In the genomic region with DNA sequence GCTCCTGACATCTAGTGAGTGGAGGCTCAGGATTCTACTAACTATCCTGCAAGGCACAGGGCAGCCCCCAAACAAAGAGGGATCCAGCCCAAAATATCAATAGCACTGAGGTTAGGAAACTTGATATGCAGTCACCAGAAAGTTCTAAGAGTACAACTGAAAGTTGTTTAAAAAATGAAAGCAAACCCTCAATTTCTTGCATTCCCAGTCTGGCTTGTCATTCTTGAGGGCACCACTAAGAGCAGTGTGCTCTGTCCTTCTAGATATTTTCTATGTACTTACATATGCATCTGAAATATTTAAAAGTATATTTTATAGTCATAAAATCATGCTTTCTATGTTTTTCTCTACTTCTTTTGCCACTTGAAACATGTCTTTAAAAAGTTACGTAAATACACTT, we compare ENCODE assay signal across 1 cellular context.
TF ChIP-seq lines count a peak whose summit lies in the region.

No MANE protein-coding gene starts in this region.

TF ChIP-seq in H1, 55 proteins besides CTCF, POLR2A, EP300 and RAD21:
- TF ChIP-seq SP1 (IDR thresholded peaks at IDR 0.05; ENCODE audit: low read depth, low read length) (no peak), SIX5 (IDR thresholded peaks at IDR 0.05; ENCODE audit: low read depth, low read length) (no peak), CBX8 (IDR thresholded peaks at IDR 0.05; ENCODE audit: borderline replicate concordance, low read depth, low read length) (no peak), KDM5A (IDR thresholded peaks at IDR 0.05; ENCODE audit: low read length) (no peak), KDM4A (IDR thresholded peaks at IDR 0.05; ENCODE audit: low read depth, low read length, severe bottlenecking) (no peak), SIN3A (conservative IDR thresholded peaks at IDR 0.05 in 1 of 2, IDR thresholded peaks at IDR 0.05 in 1 of 2; ENCODE audit: low read depth in 1 of 2, low read length in 2 of 2) (no peak), YY1 (IDR thresholded peaks at IDR 0.05; ENCODE audit: low read depth, low read length) (no peak), BACH1 (IDR thresholded peaks at IDR 0.05; ENCODE audit: low read length) (no peak), CEBPB (IDR thresholded peaks at IDR 0.05; ENCODE audit: low read depth, low read length) (no peak), CTBP2 (IDR thresholded peaks at IDR 0.05; ENCODE audit: borderline replicate concordance, insufficient read depth, insufficient read length, low read length) (no peak)
- TF ChIP-seq, protein P1, sequence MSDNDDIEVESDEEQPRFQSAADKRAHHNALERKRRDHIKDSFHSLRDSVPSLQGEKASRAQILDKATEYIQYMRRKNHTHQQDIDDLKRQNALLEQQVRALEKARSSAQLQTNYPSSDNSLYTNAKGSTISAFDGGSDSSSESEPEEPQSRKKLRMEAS (IDR thresholded peaks at IDR 0.05), result no peak
- TF ChIP-seq, protein P2, sequence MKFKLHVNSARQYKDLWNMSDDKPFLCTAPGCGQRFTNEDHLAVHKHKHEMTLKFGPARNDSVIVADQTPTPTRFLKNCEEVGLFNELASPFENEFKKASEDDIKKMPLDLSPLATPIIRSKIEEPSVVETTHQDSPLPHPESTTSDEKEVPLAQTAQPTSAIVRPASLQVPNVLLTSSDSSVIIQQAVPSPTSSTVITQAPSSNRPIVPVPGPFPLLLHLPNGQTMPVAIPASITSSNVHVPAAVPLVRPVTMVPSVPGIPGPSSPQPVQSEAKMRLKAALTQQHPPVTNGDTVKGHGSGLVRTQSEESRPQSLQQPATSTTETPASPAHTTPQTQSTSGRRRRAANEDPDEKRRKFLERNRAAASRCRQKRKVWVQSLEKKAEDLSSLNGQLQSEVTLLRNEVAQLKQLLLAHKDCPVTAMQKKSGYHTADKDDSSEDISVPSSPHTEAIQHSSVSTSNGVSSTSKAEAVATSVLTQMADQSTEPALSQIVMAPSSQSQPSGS (IDR thresholded peaks at IDR 0.05; ENCODE audit: low read length), result no peak
TF ChIP-seq in H1: peak in this region for 0.
